1 cellular context compared by ENCODE assay signal in the genomic region with DNA sequence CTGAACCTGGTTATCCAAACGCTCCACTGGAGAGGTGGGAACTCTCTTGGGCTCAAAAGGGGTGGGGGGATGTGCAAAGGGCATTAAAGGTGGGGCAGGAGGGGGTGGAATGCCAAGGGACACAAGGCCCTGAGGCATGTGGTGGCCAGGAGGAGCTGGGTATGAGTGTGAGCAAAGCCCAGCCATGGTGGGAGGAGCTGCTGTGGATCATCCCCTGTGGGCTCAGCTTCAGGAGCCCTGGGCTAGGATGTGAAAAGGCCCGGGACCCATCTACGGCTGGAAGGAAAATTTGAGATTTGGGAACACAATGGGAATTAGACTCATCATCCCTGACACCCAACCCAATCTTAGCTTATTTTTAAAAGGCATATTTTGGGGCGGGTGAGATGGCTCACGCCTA.
TF ChIP-seq lines count a peak whose summit lies in the region.

No MANE protein-coding gene starts in this region.

TF ChIP-seq in HCT116, 20 proteins besides CTCF, POLR2A, EP300 and RAD21 (continued from another document):
- no peak for TF ChIP-seq POLR2AphosphoS5 (IDR thresholded peaks at IDR 0.05; ENCODE audit: low read depth, low read length)
- TF ChIP-seq EGR1 (IDR thresholded peaks at IDR 0.05; ENCODE audit: low read depth), result no peak
- no peak for TF ChIP-seq SRF (IDR thresholded peaks at IDR 0.05; ENCODE audit: low read depth)
- TF ChIP-seq SIN3A (IDR thresholded peaks at IDR 0.05; ENCODE audit: low read depth), result no peak
- no peak for TF ChIP-seq JUND (IDR thresholded peaks at IDR 0.05)
- TF ChIP-seq SP1 (IDR thresholded peaks at IDR 0.05; ENCODE audit: low read depth), result no peak
- TF ChIP-seq, protein P1, sequence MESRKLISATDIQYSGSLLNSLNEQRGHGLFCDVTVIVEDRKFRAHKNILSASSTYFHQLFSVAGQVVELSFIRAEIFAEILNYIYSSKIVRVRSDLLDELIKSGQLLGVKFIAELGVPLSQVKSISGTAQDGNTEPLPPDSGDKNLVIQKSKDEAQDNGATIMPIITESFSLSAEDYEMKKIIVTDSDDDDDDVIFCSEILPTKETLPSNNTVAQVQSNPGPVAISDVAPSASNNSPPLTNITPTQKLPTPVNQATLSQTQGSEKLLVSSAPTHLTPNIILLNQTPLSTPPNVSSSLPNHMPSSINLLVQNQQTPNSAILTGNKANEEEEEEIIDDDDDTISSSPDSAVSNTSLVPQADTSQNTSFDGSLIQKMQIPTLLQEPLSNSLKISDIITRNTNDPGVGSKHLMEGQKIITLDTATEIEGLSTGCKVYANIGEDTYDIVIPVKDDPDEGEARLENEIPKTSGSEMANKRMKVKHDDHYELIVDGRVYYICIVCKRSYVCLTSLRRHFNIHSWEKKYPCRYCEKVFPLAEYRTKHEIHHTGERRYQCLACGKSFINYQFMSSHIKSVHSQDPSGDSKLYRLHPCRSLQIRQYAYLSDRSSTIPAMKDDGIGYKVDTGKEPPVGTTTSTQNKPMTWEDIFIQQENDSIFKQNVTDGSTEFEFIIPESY (IDR thresholded peaks at IDR 0.05; ENCODE audit: extremely low read depth, insufficient replicate concordance, low read length), result no peak
- TF ChIP-seq, protein P2, sequence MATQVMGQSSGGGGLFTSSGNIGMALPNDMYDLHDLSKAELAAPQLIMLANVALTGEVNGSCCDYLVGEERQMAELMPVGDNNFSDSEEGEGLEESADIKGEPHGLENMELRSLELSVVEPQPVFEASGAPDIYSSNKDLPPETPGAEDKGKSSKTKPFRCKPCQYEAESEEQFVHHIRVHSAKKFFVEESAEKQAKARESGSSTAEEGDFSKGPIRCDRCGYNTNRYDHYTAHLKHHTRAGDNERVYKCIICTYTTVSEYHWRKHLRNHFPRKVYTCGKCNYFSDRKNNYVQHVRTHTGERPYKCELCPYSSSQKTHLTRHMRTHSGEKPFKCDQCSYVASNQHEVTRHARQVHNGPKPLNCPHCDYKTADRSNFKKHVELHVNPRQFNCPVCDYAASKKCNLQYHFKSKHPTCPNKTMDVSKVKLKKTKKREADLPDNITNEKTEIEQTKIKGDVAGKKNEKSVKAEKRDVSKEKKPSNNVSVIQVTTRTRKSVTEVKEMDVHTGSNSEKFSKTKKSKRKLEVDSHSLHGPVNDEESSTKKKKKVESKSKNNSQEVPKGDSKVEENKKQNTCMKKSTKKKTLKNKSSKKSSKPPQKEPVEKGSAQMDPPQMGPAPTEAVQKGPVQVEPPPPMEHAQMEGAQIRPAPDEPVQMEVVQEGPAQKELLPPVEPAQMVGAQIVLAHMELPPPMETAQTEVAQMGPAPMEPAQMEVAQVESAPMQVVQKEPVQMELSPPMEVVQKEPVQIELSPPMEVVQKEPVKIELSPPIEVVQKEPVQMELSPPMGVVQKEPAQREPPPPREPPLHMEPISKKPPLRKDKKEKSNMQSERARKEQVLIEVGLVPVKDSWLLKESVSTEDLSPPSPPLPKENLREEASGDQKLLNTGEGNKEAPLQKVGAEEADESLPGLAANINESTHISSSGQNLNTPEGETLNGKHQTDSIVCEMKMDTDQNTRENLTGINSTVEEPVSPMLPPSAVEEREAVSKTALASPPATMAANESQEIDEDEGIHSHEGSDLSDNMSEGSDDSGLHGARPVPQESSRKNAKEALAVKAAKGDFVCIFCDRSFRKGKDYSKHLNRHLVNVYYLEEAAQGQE (IDR thresholded peaks at IDR 0.05; ENCODE audit: low read depth), result no peak
- TF ChIP-seq CEBPB (IDR thresholded peaks at IDR 0.05; ENCODE audit: low read depth), result no peak
- no peak for TF ChIP-seq EZH2 (IDR thresholded peaks at IDR 0.05)
- no peak for TF ChIP-seq CBX3 (IDR thresholded peaks at IDR 0.05; ENCODE audit: low read depth)
- no peak for TF ChIP-seq TCF7L2 (IDR thresholded peaks at IDR 0.05; ENCODE audit: borderline replicate concordance, extremely low read depth, insufficient read depth, insufficient read length)
